ENCODE assay signal across 20 cellular contexts in genomic region chr1:12457771-12458170, GRCh38.
A peak's percentile ranks its signal among the peaks of the same experiment; 100 is the strongest.
DNase-seq lines count a peak whose midpoint lies in the region; ATAC-seq and TF ChIP-seq lines count a peak whose summit lies in the region.
"Had no signal": no experiment of that assay in that cellular context is flagged by ENCODE, and none has a peak within 500 bp of the region (broad histone marks: within the 10 kb centered on the region; RNA-seq: fewer than 3 reads in every experiment).

No MANE protein-coding gene starts in this region.

- DNase-seq in AG09319 (ENCODE audit: extremely low read depth, low read depth): peak; percentile 85
- DNase-seq in Peyer's patch: no peak
- DNase-seq in sigmoid colon: peak; percentile 84
- no peak for DNase-seq in activated CD4-positive, alpha-beta T cell treated with anti-CD3 and anti-CD28 coated beads, Interleukin-2, amount 10 ng/mL, durations not matched to agents 7 days and 5 days
- no peak for DNase-seq in T-helper 17 cell
- no peak for DNase-seq in NK-92 treated with Interleukin-12 subunit alpha and Interleukin-12 subunit beta, amount 100 ng/mL, for 24 hours (lab: John Stamatoyannopoulos, UW)
- DNase-seq in NCI-H510A (lab: John Stamatoyannopoulos, UW): no peak
- DNase-seq: activated CD4-positive, alpha-beta T cell treated with anti-CD3 and anti-CD28 coated beads for 36 hours; activated T-cell treated with anti-CD3 and anti-CD28 coated beads, Interleukin-2, amount 50 U/mL, for 4 hours; effector CD8-positive, alpha-beta T cell; H9; hypothalamus; KG1; NCI-H1436 treated with DMSO at 0.1 percent for 48 hours; NCI-H524; stimulated activated naive CD8-positive, alpha-beta T cell treated with anti-CD3 and anti-CD28 coated beads, Interleukin-15, amount 100 ng/mL, for 72 hours; T-helper 2 cell had no signal

- H3K27me3 Mint-ChIP-seq in activated CD4-positive, alpha-beta T cell treated with anti-CD3 and anti-CD28 coated beads, Interleukin-2, amount 10 ng/mL, durations not matched to agents 7 days and 5 days: no peaks in the 10 kb centered on the region
- no peaks in the 10 kb centered on the region for H3K27me3 Mint-ChIP-seq in T-helper 17 cell
- H3K27me3 Mint-ChIP-seq: stimulated activated naive CD8-positive, alpha-beta T cell treated with anti-CD3 and anti-CD28 coated beads, Interleukin-15, amount 100 ng/mL, for 72 hours had no signal

- H3K27me3 ChIP-seq in Peyer's patch (no peaks in the 10 kb centered on the region), gastroesophageal sphincter (no peaks in the 10 kb centered on the region), sigmoid colon (no peaks in the 10 kb centered on the region)

- peaks cover 69% of the 10 kb centered on the region for H3K36me3 Mint-ChIP-seq in activated CD4-positive, alpha-beta T cell treated with anti-CD3 and anti-CD28 coated beads, Interleukin-2, amount 10 ng/mL, durations not matched to agents 7 days and 5 days (ENCODE audit: low read depth)
- peaks cover 13% of the 10 kb centered on the region for H3K36me3 Mint-ChIP-seq in T-helper 17 cell (ENCODE audit: low read depth)

- TF ChIP-seq EP300 in gastroesophageal sphincter (IDR thresholded peaks at IDR 0.05) (no peak), sigmoid colon (IDR thresholded peaks at IDR 0.05) (no peak)

- H3K36me3 ChIP-seq in Peyer's patch (peaks cover 0 to 15% (median 0%) of the 10 kb centered on the region in 3 donors), gastroesophageal sphincter (no peaks in the 10 kb centered on the region), sigmoid colon (no peaks in the 10 kb centered on the region)

- TF ChIP-seq POLR2A in Peyer's patch (IDR thresholded peaks at IDR 0.05) (no peak), gastroesophageal sphincter (IDR thresholded peaks at IDR 0.05) (no peak), sigmoid colon (IDR thresholded peaks at IDR 0.05) (no peak)

- no peaks in the 10 kb centered on the region for H3K9me3 Mint-ChIP-seq in activated CD4-positive, alpha-beta T cell treated with anti-CD3 and anti-CD28 coated beads, Interleukin-2, amount 10 ng/mL, durations not matched to agents 7 days and 5 days
- H3K9me3 Mint-ChIP-seq: activated T-cell treated with anti-CD3 and anti-CD28 coated beads, Interleukin-2, amount 50 U/mL, for 4 hours; H9; stimulated activated naive CD8-positive, alpha-beta T cell treated with anti-CD3 and anti-CD28 coated beads, Interleukin-15, amount 100 ng/mL, for 72 hours had no signal

- no peak for TF ChIP-seq CTCF in AG09319 (IDR thresholded peaks at IDR 0.05; ENCODE audit: low read depth, low read length)
- no peak for TF ChIP-seq CTCF in Peyer's patch (IDR thresholded peaks at IDR 0.05)
- no peak for TF ChIP-seq CTCF in gastroesophageal sphincter (IDR thresholded peaks at IDR 0.05)
- no peak for TF ChIP-seq CTCF in sigmoid colon (IDR thresholded peaks at IDR 0.05)

- H3K27ac ChIP-seq in Peyer's patch (peak overlapping the region; percentile 17 to 51 (median 26)), gastroesophageal sphincter (peak overlapping the region; percentile 86 to 98 (median 90)), sigmoid colon (peak overlapping the region; percentile 67 to 89 (median 86))

- 10 to 36% methylated on average over 4 of the region's 4 CpGs for WGBS in gastroesophageal sphincter (ENCODE audit: low coverage in 1 of 2), 2 donors
- WGBS in sigmoid colon, 2 donors: 73 to 74% methylated on average over 4 of the region's 4 CpGs

- peak; percentile 75 for ATAC-seq in gastroesophageal sphincter
- ATAC-seq in T-helper 17 cell: no peak
- ATAC-seq: activated CD4-positive, alpha-beta T cell treated with anti-CD3 and anti-CD28 coated beads for 36 hours; activated T-cell treated with anti-CD3 and anti-CD28 coated beads, Interleukin-2, amount 50 U/mL, for 4 hours; stimulated activated naive CD8-positive, alpha-beta T cell treated with anti-CD3 and anti-CD28 coated beads, Interleukin-15, amount 100 ng/mL, for 72 hours had no signal

- no peaks in the 10 kb centered on the region for H3K9me3 ChIP-seq in Peyer's patch
- H3K9me3 ChIP-seq in gastroesophageal sphincter: no peaks in the 10 kb centered on the region
- H3K9me3 ChIP-seq in sigmoid colon: no peaks in the 10 kb centered on the region
- no peaks in the 10 kb centered on the region for H3K9me3 ChIP-seq in T-helper 17 cell (ENCODE audit: control insufficient read depth, low read length, poor library complexity, severe bottlenecking)

- intact Hi-C loops in sigmoid colon (cut with DNase I): no loop called here

- CTCF ChIA-PET in activated CD4-positive, alpha-beta T cell treated with anti-CD3 and anti-CD28 coated beads, Interleukin-2, amount 10 ng/mL, durations not matched to agents 7 days and 5 days (lab: Charles Lee): interaction anchor here (1.2 to 2.1 kb wide), 2 partner anchors 14 to 20 kb away, joined by 3 to 6 read pairs; no protein-coding TSS in a partner anchor

- H3K4me3 ChIP-seq in Peyer's patch (no peak overlapping the region), gastroesophageal sphincter (no peak overlapping the region), sigmoid colon (no peak overlapping the region)
- H3K4me3 ChIP-seq: lung, smooth muscle cell had no signal

- H3K4me1 ChIP-seq in Peyer's patch: peaks cover 0 to 29% (median 6%) of the 10 kb centered on the region in 4 donors
- peaks cover 67 to 99% (median 76%) of the 10 kb centered on the region in 3 donors for H3K4me1 ChIP-seq in gastroesophageal sphincter
- peaks cover 0 to 97% (median 88%) of the 10 kb centered on the region in 4 donors for H3K4me1 ChIP-seq in sigmoid colon

- POLR2A ChIA-PET in activated CD4-positive, alpha-beta T cell treated with anti-CD3 and anti-CD28 coated beads, Interleukin-2, amount 10 ng/mL, durations not matched to agents 7 days and 5 days (lab: Charles Lee): no interaction called here

- peaks cover 54% of the 10 kb centered on the region for H3K4me1 Mint-ChIP-seq in activated CD4-positive, alpha-beta T cell treated with anti-CD3 and anti-CD28 coated beads, Interleukin-2, amount 10 ng/mL, durations not matched to agents 7 days and 5 days
- H3K4me1 Mint-ChIP-seq in T-helper 17 cell: peaks cover 30% of the 10 kb centered on the region

- no peak overlapping the region for H3K27ac Mint-ChIP-seq in activated CD4-positive, alpha-beta T cell treated with anti-CD3 and anti-CD28 coated beads, Interleukin-2, amount 10 ng/mL, durations not matched to agents 7 days and 5 days
- no peak overlapping the region for H3K27ac Mint-ChIP-seq in T-helper 17 cell
- H3K27ac Mint-ChIP-seq: activated CD4-positive, alpha-beta T cell treated with anti-CD3 and anti-CD28 coated beads for 36 hours; stimulated activated naive CD8-positive, alpha-beta T cell treated with anti-CD3 and anti-CD28 coated beads, Interleukin-15, amount 100 ng/mL, for 72 hours had no signal

- no peak overlapping the region for H3K4me3 Mint-ChIP-seq in activated CD4-positive, alpha-beta T cell treated with anti-CD3 and anti-CD28 coated beads, Interleukin-2, amount 10 ng/mL, durations not matched to agents 7 days and 5 days
- no peak overlapping the region for H3K4me3 Mint-ChIP-seq in T-helper 17 cell
- H3K4me3 Mint-ChIP-seq: activated CD4-positive, alpha-beta T cell treated with anti-CD3 and anti-CD28 coated beads for 36 hours; activated T-cell treated with anti-CD3 and anti-CD28 coated beads, Interleukin-2, amount 50 U/mL, for 4 hours; H9 had no signal

Comparison
In these comparisons a context has a peak if more than half of its experiments do, and no peak if none do; other contexts are left out.
1. DNase-seq: peak in AG09319 (single experiment) and sigmoid colon (single experiment); none in Peyer's patch (0 of 3), activated CD4-positive, alpha-beta T cell treated with anti-CD3 and anti-CD28 coated beads, Interleukin-2, amount 10 ng/mL, durations not matched to agents 7 days and 5 days (single experiment), T-helper 17 cell (0 of 3), NK-92 treated with Interleukin-12 subunit alpha and Interleukin-12 subunit beta, amount 100 ng/mL, for 24 hours (single experiment) and NCI-H510A (single experiment).
2. H3K27ac ChIP-seq: peak in every context shown above with its lines; median percentile 90 in gastroesophageal sphincter; 86 in sigmoid colon; 26 in Peyer's patch.